8 cellular contexts compared by ENCODE assay signal in genomic region chr5:72817076-72817476, GRCh38. TPM values are rescaled to one million over a fixed set of nuclear protein-coding genes. Genes with fewer than 3 reads are reported as not detected.
DNase-seq lines count a peak whose midpoint lies in the region; ATAC-seq and TF ChIP-seq lines count a peak whose summit lies in the region.

No MANE protein-coding gene starts in this region.

- no peaks in the 10 kb centered on the region for H3K9me3 Mint-ChIP-seq in T-helper 2 cell treated with Interferon-gamma antibody and Interleukin-4, amounts not matched to agents 5 μg/mL and 100 μg/mL, for 36 hours

- peaks cover 13% of the 10 kb centered on the region for H3K27me3 Mint-ChIP-seq in T-helper 2 cell treated with Interferon-gamma antibody and Interleukin-4, amounts not matched to agents 5 μg/mL and 100 μg/mL, for 36 hours (ENCODE audit: low read depth)

- peak overlapping the region; percentile 78 for H3K4me3 ChIP-seq in choroid plexus epithelial cell (ENCODE audit: low read depth, low read length)

- peak overlapping the region; percentile 89 for H3K4me3 Mint-ChIP-seq in T-helper 2 cell treated with Interferon-gamma antibody and Interleukin-4, amounts not matched to agents 5 μg/mL and 100 μg/mL, for 36 hours

- H3K36me3 Mint-ChIP-seq in T-helper 2 cell treated with Interferon-gamma antibody and Interleukin-4, amounts not matched to agents 5 μg/mL and 100 μg/mL, for 36 hours (ENCODE audit: low read depth) = no peaks in the 10 kb centered on the region

- TF ChIP-seq CTCF in choroid plexus epithelial cell (conservative IDR thresholded peaks at IDR 0.05; ENCODE audit: low read depth, low read length) = peak; percentile 1

- peak; percentile 23 for ATAC-seq in GM19463 (IDR thresholded peaks at IDR 0.05; ENCODE audit: unreplicated experiment)
- ATAC-seq in HG03520 (IDR thresholded peaks at IDR 0.05; ENCODE audit: unreplicated experiment) = peak; percentile 26

- H3K27ac Mint-ChIP-seq in T-helper 2 cell treated with Interferon-gamma antibody and Interleukin-4, amounts not matched to agents 5 μg/mL and 100 μg/mL, for 36 hours = peak overlapping the region; percentile 49

- peak; percentile 86 for DNase-seq in DMS53 (lab: John Stamatoyannopoulos, UW)
- DNase-seq in T-helper 2 cell treated with Interferon-gamma antibody and Interleukin-4, amounts not matched to agents 5 μg/mL and 100 μg/mL, for 36 hours (ENCODE audit: low spot score) = peak; percentile 51
- peak; percentile 63 for DNase-seq in choroid plexus epithelial cell (ENCODE audit: low read depth)
- peak; percentile 87 for DNase-seq in left kidney (ENCODE audit: low read depth, low spot score)
- DNase-seq in stimulated activated CD4-positive, alpha-beta T cell treated with anti-CD3 and anti-CD28 coated beads, Interleukin-1b, Interleukin-23, amount 100 ng/mL, for 48 hours = peak; percentile 32
- no peak for DNase-seq in SK-N-DZ (ENCODE audit: low spot score)

- H3K4me1 Mint-ChIP-seq in T-helper 2 cell treated with Interferon-gamma antibody and Interleukin-4, amounts not matched to agents 5 μg/mL and 100 μg/mL, for 36 hours (ENCODE audit: low read depth) = peaks cover 12% of the 10 kb centered on the region

RNA-seq across cellular contexts. Expression of gene TNPO1, which starts 0.6 kb away (rescaled TPM):
- 112 and 150 TPM in 2 replicates for polyA plus RNA-seq in SK-N-DZ (2014; cell fraction: cytosol; rRNA removed)
- 56.7 and 60.4 TPM in 2 replicates for polyA plus RNA-seq in SK-N-DZ (2014; cell fraction: nucleus; rRNA removed)
